8 cellular contexts compared by ENCODE assay signal in the genomic region with DNA sequence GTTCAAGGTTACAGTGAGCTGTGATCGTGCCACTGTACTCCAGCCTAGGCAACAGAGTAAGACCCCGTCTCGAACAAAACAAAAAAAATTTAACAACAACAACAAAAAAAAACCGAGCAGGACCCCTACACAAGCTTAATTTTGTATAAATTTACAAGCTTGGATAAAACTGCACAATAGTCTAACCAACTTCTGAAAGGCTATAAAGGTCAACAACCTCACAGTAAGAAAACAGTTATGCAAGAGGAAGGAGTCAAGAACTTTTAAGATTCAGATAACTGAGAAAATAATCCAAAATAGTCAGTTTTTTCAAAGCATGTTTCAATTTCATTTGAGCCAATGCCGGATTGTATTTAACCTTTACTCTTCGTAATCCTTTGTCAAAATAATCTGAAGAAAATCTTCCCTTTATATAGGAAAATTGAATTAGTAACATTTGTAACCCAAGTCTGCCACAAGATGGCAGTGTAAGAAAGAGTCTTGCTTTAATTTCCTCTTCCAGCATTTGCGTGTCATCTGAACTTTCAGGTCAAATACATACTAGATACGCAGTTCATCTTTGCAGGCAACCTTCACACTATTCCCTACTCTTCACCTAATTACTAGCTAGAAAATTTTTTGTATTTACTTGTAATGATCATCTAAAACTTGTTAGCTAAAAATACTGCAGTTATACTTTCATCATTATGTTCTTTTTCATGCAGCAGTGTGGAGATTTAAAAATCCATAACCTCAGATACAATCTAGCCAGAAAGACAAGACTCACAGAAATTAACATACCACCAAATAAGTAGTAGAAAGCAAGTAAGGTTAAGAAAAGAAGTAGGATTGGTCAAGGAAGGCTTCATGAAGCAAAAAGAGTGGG. TPM values are rescaled to one million over a fixed set of nuclear protein-coding genes. Genes with fewer than 3 reads are reported as not detected.
DNase-seq lines count a peak whose midpoint lies in the region; ATAC-seq and TF ChIP-seq lines count a peak whose summit lies in the region.

No MANE protein-coding gene starts in this region.

- DNase-seq in BJ (ENCODE audit: low read depth) (no peak), LNCaP clone FGC (ENCODE audit: low read depth) (peak; percentile 39), RPMI7951 (ENCODE audit: low read depth) (peak; percentile 64), cerebellum (ENCODE audit: low spot score) (peak; percentile 68), left lung (no peak), tibial artery (no peak)

- H3K36me3 ChIP-seq in BJ (ENCODE audit: control insufficient read depth, insufficient read depth, low read length) (peaks cover 3% of the 10 kb centered on the region), left lung (peaks cover 3 to 51% of the 10 kb centered on the region in 2 donors), tibial artery (peaks cover 36 to 55% (median 51%) of the 10 kb centered on the region in 3 donors)

- H3K27me3 ChIP-seq in BJ (ENCODE audit: control insufficient read depth, insufficient read depth, low read length) (no peaks in the 10 kb centered on the region), left lung (no peaks in the 10 kb centered on the region), tibial artery (no peaks in the 10 kb centered on the region)

- intact Hi-C loops in left lung (cut with DNase I) (loop anchor here in 1 of 2 donors (10.0 kb wide), 1 partner anchor 278 kb away; no protein-coding TSS in a partner anchor), tibial artery (cut with DNase I; ENCODE audit: low total_unique reads) (loop anchor here (5.0 to 10.0 kb wide), 3 partner anchors 135 to 358 kb away; partner anchors contain the start of genes ANG, PIP4P1 and RNASE4)

- ATAC-seq in GM18498 (IDR thresholded peaks at IDR 0.05; ENCODE audit: unreplicated experiment) (peak; percentile 61), left lung (peak; percentile 92), HG03280 (IDR thresholded peaks at IDR 0.05; ENCODE audit: unreplicated experiment) (no peak)

- CTCF ChIA-PET in BJ (lab: Yijun Ruan, JAX) = interaction anchor here (0.6 to 5.1 kb wide), 24 partner anchors 10 to 857 kb away, joined by 3 to 43 read pairs (median 4); partner anchors contain the start of genes KLHL33, PARP2 and TEP1

- H3K9me3 ChIP-seq in left lung = no peaks in the 10 kb centered on the region
- H3K9me3 ChIP-seq in tibial artery = no peaks in the 10 kb centered on the region

- TF ChIP-seq CTCF in BJ (IDR thresholded peaks at IDR 0.05; ENCODE audit: insufficient read depth, low read depth, low read length) = peak; percentile 67
- peak; percentile 59 for TF ChIP-seq CTCF in LNCaP clone FGC (IDR thresholded peaks at IDR 0.05; ENCODE audit: control insufficient read depth, extremely low read depth, insufficient read depth)
- peak; percentile 63 to 64 for TF ChIP-seq CTCF in left lung (IDR thresholded peaks at IDR 0.05)
- TF ChIP-seq CTCF in tibial artery (IDR thresholded peaks at IDR 0.05) = peak; percentile 60 to 62

- H3K4me1 ChIP-seq in left lung = peaks cover 5 to 29% of the 10 kb centered on the region in 2 donors
- H3K4me1 ChIP-seq in tibial artery = peaks cover 0 to 48% (median 10%) of the 10 kb centered on the region in 4 donors

- POLR2A ChIA-PET in BJ (lab: Charles Lee) = no interaction called here

- H3K27ac ChIP-seq in left lung (no peak overlapping the region), tibial artery (peak overlapping the region in 1 of 2 donors; percentile 33)

- H3K4me3 ChIP-seq in BJ (ENCODE audit: low read depth, low read length) (no peak overlapping the region), LNCaP clone FGC (ENCODE audit: low read depth, low read length) (no peak overlapping the region), left lung (no peak overlapping the region), tibial artery (no peak overlapping the region)

RNA-seq across cellular contexts. Expression of gene CCNB1IP1, which starts 5.8 kb away (rescaled TPM):
- 41.0 and 69.8 TPM in 2 replicates for polyA plus RNA-seq in BJ (2011; rRNA removed)
- 14.4 and 18.8 TPM in 2 replicates for polyA minus RNA-seq in BJ (2011; rRNA and poly(A)+ RNA removed)
- total RNA-seq in RPMI7951 (2014; rRNA removed; shearing (Covaris generic)) = 51.2 and 52.4 TPM in 2 replicates
- total RNA-seq in cerebellum (56.4 TPM), left lung (10 to 100 TPM; 30.0 to 31.1 TPM)

RNA-seq across cellular contexts. Expression of gene PARP2, which starts 16.2 kb away (rescaled TPM):
- polyA plus RNA-seq in BJ (2011; rRNA removed) = 8.2 and 13.6 TPM in 2 replicates
- 4.8 and 7.0 TPM in 2 replicates for polyA minus RNA-seq in BJ (2011; rRNA and poly(A)+ RNA removed)
- total RNA-seq in RPMI7951 (2014; rRNA removed; shearing (Covaris generic)) = 23.4 and 31.0 TPM in 2 replicates
- total RNA-seq in cerebellum (19.4 TPM), left lung (10 to 100 TPM; 18.0 to 24.1 TPM)

RNA-seq across cellular contexts. Expression of gene TTC5, which starts 21.5 kb away (rescaled TPM):
- 11.4 and 13.7 TPM in 2 replicates for polyA plus RNA-seq in BJ (2011; rRNA removed)
- polyA minus RNA-seq in BJ (2011; rRNA and poly(A)+ RNA removed) = 11.7 and 12.2 TPM in 2 replicates
- total RNA-seq in RPMI7951 (2014; rRNA removed; shearing (Covaris generic)) = 9.7 and 12.3 TPM in 2 replicates
- total RNA-seq in cerebellum (33.8 TPM), left lung (10 to 100 TPM; 16.6 to 18.3 TPM)

Comparison
In these comparisons a context has a peak if more than half of its experiments do, and no peak if none do; other contexts are left out.
1. DNase-seq: peak in LNCaP clone FGC (single experiment), RPMI7951 (single experiment) and cerebellum (single experiment); none in BJ (single experiment), left lung (0 of 2) and tibial artery (0 of 2).
2. Peak in every context shown above with its lines, with median percentiles within 50 percentile points of each other: CTCF ChIP-seq.